ENCODE assay signal across 39 cellular contexts in genomic region chr21:18547347-18547746, GRCh38.
"Had no signal": no experiment of that assay in that cellular context is flagged by ENCODE, and none has a peak within 500 bp of the region (broad histone marks: within the 10 kb centered on the region; RNA-seq: fewer than 3 reads in every experiment).

No MANE protein-coding gene starts in this region.

- H3K27me3 ChIP-seq: adrenal gland, cardiac muscle cell had no signal

- H3K27ac ChIP-seq: adrenal gland, cardiac muscle cell, VCaP had no signal

- ATAC-seq: activated CD4-positive, alpha-beta T cell treated with anti-CD3 and anti-CD28 coated beads for 36 hours; activated CD4-positive, CD25-positive, alpha-beta regulatory T cell treated with anti-CD3 and anti-CD28 coated beads, Interleukin-2, amount 50 U/mL, for 24 hours; activated CD8-positive, alpha-beta memory T cell treated with anti-CD3 and anti-CD28 coated beads, Interleukin-2, amount 10 ng/mL, durations not matched to agents 7 days and 5 days; activated CD8-positive, alpha-beta T cell treated with anti-CD3 and anti-CD28 coated beads, Interleukin-2, amount 10 ng/mL, durations not matched to agents 7 days and 5 days; activated naive CD4-positive, alpha-beta T cell treated with anti-CD3 and anti-CD28 coated beads, Interleukin-2, amount 50 U/mL, for 72 hours had no signal

- H3K27me3 Mint-ChIP-seq: activated CD4-positive, alpha-beta memory T cell treated with anti-CD3 and anti-CD28 coated beads, Interleukin-2, amount 10 ng/mL, durations not matched to agents 7 days and 5 days; activated CD4-positive, alpha-beta T cell treated with anti-CD3 and anti-CD28 coated beads for 36 hours; activated CD4-positive, alpha-beta T cell treated with anti-CD3 and anti-CD28 coated beads, Interleukin-2, amount 10 ng/mL, durations not matched to agents 7 days and 5 days; activated CD8-positive, alpha-beta memory T cell treated with anti-CD3 and anti-CD28 coated beads, Interleukin-2, amount 10 ng/mL, durations not matched to agents 7 days and 5 days; activated naive CD8-positive, alpha-beta T cell treated with anti-CD3 and anti-CD28 coated beads for 36 hours; activated T-cell treated with anti-CD3 and anti-CD28 coated beads, Interleukin-2, amount 50 U/mL, for 24 hours; brain; central memory CD8-positive, alpha-beta T cell had no signal

- H3K4me1 ChIP-seq: adrenal gland had no signal

- H3K36me3 ChIP-seq: adrenal gland, cardiac muscle cell had no signal

- DNase-seq: activated CD4-positive, alpha-beta memory T cell treated with anti-CD3 and anti-CD28 coated beads, Interleukin-2, amount 10 ng/mL, durations not matched to agents 7 days and 5 days; activated CD4-positive, alpha-beta T cell treated with anti-CD3 and anti-CD28 coated beads for 1 hour; activated CD4-positive, alpha-beta T cell treated with anti-CD3 and anti-CD28 coated beads for 36 hours; activated CD4-positive, alpha-beta T cell treated with anti-CD3 and anti-CD28 coated beads for 48 hours; activated CD4-positive, alpha-beta T cell treated with anti-CD3 and anti-CD28 coated beads, Interleukin-2, amount 10 ng/mL, durations not matched to agents 7 days and 5 days; activated CD4-positive, alpha-beta T cell treated with anti-CD3 and anti-CD28 coated beads, Interleukin-2, amount 50 U/mL, for 48 hours; activated CD4-positive, CD25-positive, alpha-beta regulatory T cell; activated CD8-positive, alpha-beta memory T cell treated with anti-CD3 and anti-CD28 coated beads for 24 hours; activated CD8-positive, alpha-beta memory T cell treated with anti-CD3 and anti-CD28 coated beads, Interleukin-2, amount 10 ng/mL, durations not matched to agents 7 days and 5 days; activated CD8-positive, alpha-beta memory T cell treated with anti-CD3 and anti-CD28 coated beads, Interleukin-2, amount 50 U/mL, for 48 hours; activated CD8-positive, alpha-beta T cell treated with anti-CD3 and anti-CD28 coated beads, Interleukin-2, amount 10 ng/mL, durations not matched to agents 7 days and 5 days; activated effector memory CD4-positive, alpha-beta T cell treated with Interleukin-2 at 50 U/mL for 16 hours; activated gamma-delta T cell; activated naive CD4-positive, alpha-beta T cell; activated naive CD4-positive, alpha-beta T cell treated with anti-CD3 and anti-CD28 coated beads for 36 hours; activated naive CD4-positive, alpha-beta T cell treated with anti-CD3 and anti-CD28 coated beads, Interleukin-2, amount 50 U/mL, for 16 hours; activated naive CD8-positive, alpha-beta T cell treated with anti-CD3 and anti-CD28 coated beads for 36 hours; activated T-cell treated with anti-CD3 and anti-CD28 coated beads, Interleukin-2, amount 50 U/mL, for 24 hours; activated T-cell treated with anti-CD3 and anti-CD28 coated beads, Interleukin-2, amount 50 U/mL, for 48 hours; adrenal gland; amniotic stem cell; aorta; caudate nucleus; cerebellar nuclear complex; SW 1271; T-helper 1 cell; T-helper 2 cell; T-helper 9 cell had no signal

- FAIRE-seq: bronchial epithelial cell, TTC549 had no signal

- H3K4me1 Mint-ChIP-seq: activated CD4-positive, alpha-beta memory T cell treated with anti-CD3 and anti-CD28 coated beads, Interleukin-2, amount 10 ng/mL, durations not matched to agents 7 days and 5 days; activated CD4-positive, alpha-beta T cell treated with anti-CD3 and anti-CD28 coated beads for 36 hours; activated CD4-positive, alpha-beta T cell treated with anti-CD3 and anti-CD28 coated beads, Interleukin-2, amount 10 ng/mL, durations not matched to agents 7 days and 5 days; activated CD8-positive, alpha-beta memory T cell treated with anti-CD3 and anti-CD28 coated beads, Interleukin-2, amount 10 ng/mL, durations not matched to agents 7 days and 5 days; activated naive CD8-positive, alpha-beta T cell treated with anti-CD3 and anti-CD28 coated beads for 36 hours; central memory CD8-positive, alpha-beta T cell had no signal

- H3K4me3 Mint-ChIP-seq: activated CD4-positive, alpha-beta memory T cell treated with anti-CD3 and anti-CD28 coated beads, Interleukin-2, amount 10 ng/mL, durations not matched to agents 7 days and 5 days; activated CD4-positive, alpha-beta T cell treated with anti-CD3 and anti-CD28 coated beads for 36 hours; activated CD4-positive, alpha-beta T cell treated with anti-CD3 and anti-CD28 coated beads, Interleukin-2, amount 10 ng/mL, durations not matched to agents 7 days and 5 days; activated CD8-positive, alpha-beta memory T cell treated with anti-CD3 and anti-CD28 coated beads, Interleukin-2, amount 10 ng/mL, durations not matched to agents 7 days and 5 days; activated CD8-positive, alpha-beta T cell treated with anti-CD3 and anti-CD28 coated beads, Interleukin-2, amount 10 ng/mL, durations not matched to agents 7 days and 5 days; activated naive CD4-positive, alpha-beta T cell treated with anti-CD3 and anti-CD28 coated beads for 36 hours; activated naive CD8-positive, alpha-beta T cell treated with anti-CD3 and anti-CD28 coated beads for 36 hours; activated T-cell treated with anti-CD3 and anti-CD28 coated beads, Interleukin-2, amount 50 U/mL, for 24 hours; brain; central memory CD8-positive, alpha-beta T cell; T-helper 1 cell treated with Interleukin-12 subunit alpha and Interleukin-12 subunit beta and Interleukin-4 antibody, amounts not matched to agents 30 μg/mL and 1 μg/mL, for 36 hours; T-helper 2 cell treated with Interferon-gamma antibody and Interleukin-4, amounts not matched to agents 5 μg/mL and 100 μg/mL, for 36 hours had no signal

- H3K9me3 ChIP-seq: adrenal gland had no signal

- H3K27ac Mint-ChIP-seq: activated CD4-positive, alpha-beta memory T cell treated with anti-CD3 and anti-CD28 coated beads, Interleukin-2, amount 10 ng/mL, durations not matched to agents 7 days and 5 days; activated CD4-positive, alpha-beta T cell treated with anti-CD3 and anti-CD28 coated beads for 36 hours; activated CD4-positive, alpha-beta T cell treated with anti-CD3 and anti-CD28 coated beads, Interleukin-2, amount 10 ng/mL, durations not matched to agents 7 days and 5 days; activated CD8-positive, alpha-beta memory T cell treated with anti-CD3 and anti-CD28 coated beads, Interleukin-2, amount 10 ng/mL, durations not matched to agents 7 days and 5 days; activated CD8-positive, alpha-beta T cell treated with anti-CD3 and anti-CD28 coated beads, Interleukin-2, amount 10 ng/mL, durations not matched to agents 7 days and 5 days; activated naive CD4-positive, alpha-beta T cell treated with anti-CD3 and anti-CD28 coated beads for 36 hours; activated naive CD4-positive, alpha-beta T cell treated with anti-CD3 and anti-CD28 coated beads, Interleukin-2, amount 50 U/mL, for 72 hours; activated naive CD8-positive, alpha-beta T cell treated with anti-CD3 and anti-CD28 coated beads for 36 hours; activated T-cell treated with anti-CD3 and anti-CD28 coated beads, Interleukin-2, amount 50 U/mL, for 24 hours; activated T-helper 2 cell treated with anti-CD3 and anti-CD28 coated beads, Interferon-gamma antibody, Interleukin-2, Interleukin-4, amounts not matched to agents 10 μg/mL and 5 μg/mL and 100 μg/mL, durations not matched to agents 14 hours and 24 hours and 36 hours; brain; T-helper 1 cell treated with Interleukin-12 subunit alpha and Interleukin-12 subunit beta and Interleukin-4 antibody, amounts not matched to agents 30 μg/mL and 1 μg/mL, for 36 hours; T-helper 2 cell treated with Interferon-gamma antibody and Interleukin-4, amounts not matched to agents 5 μg/mL and 100 μg/mL, for 36 hours had no signal

- H3K36me3 Mint-ChIP-seq: activated CD8-positive, alpha-beta memory T cell treated with anti-CD3 and anti-CD28 coated beads, Interleukin-2, amount 10 ng/mL, durations not matched to agents 7 days and 5 days; activated naive CD4-positive, alpha-beta T cell treated with anti-CD3 and anti-CD28 coated beads, Interleukin-2, amount 50 U/mL, for 72 hours; activated naive CD8-positive, alpha-beta T cell treated with anti-CD3 and anti-CD28 coated beads for 36 hours; brain had no signal

- H3K9me3 Mint-ChIP-seq: activated CD4-positive, alpha-beta T cell treated with anti-CD3 and anti-CD28 coated beads, Interleukin-2, amount 10 ng/mL, durations not matched to agents 7 days and 5 days; activated naive CD8-positive, alpha-beta T cell treated with anti-CD3 and anti-CD28 coated beads for 36 hours; activated T-cell treated with anti-CD3 and anti-CD28 coated beads, Interleukin-2, amount 50 U/mL, for 24 hours; central memory CD8-positive, alpha-beta T cell had no signal

- H3K4me3 ChIP-seq: adrenal gland, cardiac muscle cell had no signal
